ENCODE assay signal across 24 cellular contexts in genomic region chr4:117664706-117665444, GRCh38.
DNase-seq lines count a peak whose midpoint lies in the region; ATAC-seq, FAIRE-seq and TF ChIP-seq lines count a peak whose summit lies in the region.
"Had no signal": no experiment of that assay in that cellular context is flagged by ENCODE, and none has a peak within 500 bp of the region (broad histone marks: within the 10 kb centered on the region; RNA-seq: fewer than 3 reads in every experiment).

No MANE protein-coding gene starts in this region.

- 66% methylated on average over 2 of the region's 3 CpGs for WGBS in mesenchymal stem cell

- H2AK5ac ChIP-seq in mesenchymal stem cell (ENCODE audit: low read length, severe bottlenecking), result no peak overlapping the region

- no peaks in the 10 kb centered on the region for H3K9me3 Mint-ChIP-seq in astrocyte (ENCODE audit: unreplicated experiment)
- H3K9me3 Mint-ChIP-seq: activated naive CD8-positive, alpha-beta T cell treated with anti-CD3 and anti-CD28 coated beads, Interleukin-2, amount 10 ng/mL, durations not matched to agents 7 days and 5 days had no signal

- TF ChIP-seq CTCF in Loucy (conservative IDR thresholded peaks at IDR 0.05; ENCODE audit: low read length), result no peak
- no peak for TF ChIP-seq CTCF in astrocyte (IDR thresholded peaks at IDR 0.05; ENCODE audit: insufficient read depth, low read depth, low read length)

- H3K4me2 ChIP-seq in Loucy (ENCODE audit: low read depth, low read length, poor library complexity, severe bottlenecking) (peak overlapping the region; percentile 2), astrocyte (ENCODE audit: low read length) (no peak overlapping the region), mesenchymal stem cell (ENCODE audit: low read length, poor library complexity, severe bottlenecking) (no peak overlapping the region)

- H3K27ac Mint-ChIP-seq in astrocyte (ENCODE audit: unreplicated experiment), result no peak overlapping the region
- H3K27ac Mint-ChIP-seq: activated B cell treated with CpG ODN at 0.5 μM for 24 hours; activated naive CD8-positive, alpha-beta T cell treated with anti-CD3 and anti-CD28 coated beads, Interleukin-2, amount 10 ng/mL, durations not matched to agents 7 days and 5 days; brain; HFFc6; nephron progenitor cell had no signal

- no peak overlapping the region for H4K8ac ChIP-seq in mesenchymal stem cell (ENCODE audit: low read length)

- no peaks in the 10 kb centered on the region for H3F3A ChIP-seq in Loucy (ENCODE audit: low read depth)

- H3K27me3 Mint-ChIP-seq in astrocyte (ENCODE audit: low read depth, unreplicated experiment), result no peaks in the 10 kb centered on the region
- H3K27me3 Mint-ChIP-seq: activated B cell treated with CpG ODN at 0.5 μM for 24 hours; activated naive CD8-positive, alpha-beta T cell treated with anti-CD3 and anti-CD28 coated beads, Interleukin-2, amount 10 ng/mL, durations not matched to agents 7 days and 5 days; brain had no signal

- H3K9ac ChIP-seq in Loucy (ENCODE audit: low read depth, low read length, poor library complexity, severe bottlenecking) (no peak overlapping the region), astrocyte (ENCODE audit: low read length) (no peak overlapping the region), mesenchymal stem cell (ENCODE audit: low read length) (no peak overlapping the region)

- H3K4me3 ChIP-seq in Loucy (ENCODE audit: low read length, poor library complexity, severe bottlenecking) (no peak overlapping the region), astrocyte (ENCODE audit: insufficient read depth, low read depth, low read length) (no peak overlapping the region), mesenchymal stem cell (ENCODE audit: insufficient read depth in 1 of 2, low read depth in 1 of 2, low read length in 2 of 2) (no peak overlapping the region)
- H3K4me3 ChIP-seq: colonic mucosa, esophagus muscularis mucosa, left lung, SK-N-MC had no signal

- H3K18ac ChIP-seq in mesenchymal stem cell (ENCODE audit: low read depth in 1 of 2, low read length in 2 of 2), result no peak overlapping the region

- H3K27ac ChIP-seq in astrocyte (ENCODE audit: low read depth, low read length) (no peak overlapping the region), mesenchymal stem cell (ENCODE audit: low read length, poor library complexity, severe bottlenecking) (no peak overlapping the region)
- H3K27ac ChIP-seq: colonic mucosa, esophagus muscularis mucosa, left lung, SK-N-MC had no signal

- DNase-seq in DMS53 treated with DMSO at 0.1 percent for 48 hours (lab: John Stamatoyannopoulos, UW; ENCODE audit: unreplicated experiment) (peak; percentile 18), astrocyte (ENCODE audit: low read depth) (peak; percentile 36), mesenchymal stem cell (peak; percentile 28), iPS-NIHi11 (ENCODE audit: low spot score) (no peak), hypothalamus (lab: John Stamatoyannopoulos, UW) (no peak), germinal center (ENCODE audit: low spot score) (no peak)
- DNase-seq: activated B cell treated with CpG ODN at 0.5 μM for 24 hours; activated CD4-positive, alpha-beta T cell treated with anti-CD3 and anti-CD28 coated beads, Interleukin-2, amount 50 U/mL, for 48 hours; activated effector memory CD4-positive, alpha-beta T cell treated with Interleukin-2 at 50 U/mL for 16 hours; activated naive CD8-positive, alpha-beta T cell treated with anti-CD3 and anti-CD28 coated beads, Interleukin-2, amount 10 ng/mL, durations not matched to agents 7 days and 5 days; colonic mucosa; HFFc6; Karpas-422; NCI-H1048; NCI-H187; NCI-H82; nephron progenitor cell had no signal

- no peak overlapping the region for H2BK120ac ChIP-seq in mesenchymal stem cell (ENCODE audit: low read depth, low read length)

- no peaks in the 10 kb centered on the region for H3K36me3 ChIP-seq in Loucy (ENCODE audit: insufficient read depth, low read length)
- H3K36me3 ChIP-seq in astrocyte (ENCODE audit: insufficient read depth, low read length), result no peaks in the 10 kb centered on the region
- H3K36me3 ChIP-seq in mesenchymal stem cell (ENCODE audit: control insufficient read depth in 1 of 2, insufficient read depth in 2 of 2, low read depth in 1 of 2, low read length in 2 of 2), result no peaks in the 10 kb centered on the region
- H3K36me3 ChIP-seq: colonic mucosa, esophagus muscularis mucosa, left lung had no signal

- no peak overlapping the region for H3K4me3 Mint-ChIP-seq in astrocyte (ENCODE audit: unreplicated experiment)
- H3K4me3 Mint-ChIP-seq: activated B cell treated with CpG ODN at 0.5 μM for 24 hours; activated naive CD8-positive, alpha-beta T cell treated with anti-CD3 and anti-CD28 coated beads, Interleukin-2, amount 10 ng/mL, durations not matched to agents 7 days and 5 days; brain; HFFc6; nephron progenitor cell had no signal

- no peak overlapping the region for H2BK12ac ChIP-seq in mesenchymal stem cell (ENCODE audit: low read length in 2 of 2)

- FAIRE-seq in astrocyte (lab: Jason Lieb, UNC), result no peak
- FAIRE-seq: GM12891 had no signal

- H4K91ac ChIP-seq in mesenchymal stem cell (ENCODE audit: low read length), result no peak overlapping the region

- no peak overlapping the region for H3K4ac ChIP-seq in mesenchymal stem cell (ENCODE audit: low read depth in 1 of 2, low read length in 2 of 2)

- H4K20me1 ChIP-seq in Loucy (ENCODE audit: insufficient read depth, low read length, poor library complexity, severe bottlenecking) (no peaks in the 10 kb centered on the region), astrocyte (ENCODE audit: insufficient read depth, low read length) (no peaks in the 10 kb centered on the region)

- no peaks in the 10 kb centered on the region for H3K4me1 Mint-ChIP-seq in astrocyte (ENCODE audit: low read depth, unreplicated experiment)
- H3K4me1 Mint-ChIP-seq: activated B cell treated with CpG ODN at 0.5 μM for 24 hours; activated naive CD8-positive, alpha-beta T cell treated with anti-CD3 and anti-CD28 coated beads, Interleukin-2, amount 10 ng/mL, durations not matched to agents 7 days and 5 days; brain; nephron progenitor cell had no signal

- H3K23ac ChIP-seq in mesenchymal stem cell (ENCODE audit: low read length in 2 of 2), result no peak overlapping the region

- H3K9me3 ChIP-seq in Loucy (ENCODE audit: insufficient read depth, low read depth, low read length) (no peaks in the 10 kb centered on the region), astrocyte (ENCODE audit: insufficient read depth, low read depth, low read length) (no peaks in the 10 kb centered on the region), mesenchymal stem cell (ENCODE audit: control insufficient read depth, low read length) (peaks cover 3% of the 10 kb centered on the region)
- H3K9me3 ChIP-seq: colonic mucosa, esophagus muscularis mucosa, left lung had no signal

- H3K9me2 ChIP-seq in Loucy (replicated peaks; ENCODE audit: low read depth, low read length), result no peaks in the 10 kb centered on the region

- no peak overlapping the region for H2BK5ac ChIP-seq in mesenchymal stem cell (ENCODE audit: low read depth, low read length, poor library complexity, severe bottlenecking)

- no peaks in the 10 kb centered on the region for H3K27me3 ChIP-seq in Loucy (ENCODE audit: insufficient read depth, low read length, poor library complexity, severe bottlenecking)
- H3K27me3 ChIP-seq in astrocyte (ENCODE audit: insufficient read depth, low read length), result no peaks in the 10 kb centered on the region
- H3K27me3 ChIP-seq in mesenchymal stem cell (ENCODE audit: control insufficient read depth in 1 of 2, insufficient read depth in 1 of 2, low read length in 2 of 2), result no peaks in the 10 kb centered on the region
- H3K27me3 ChIP-seq: colonic mucosa, esophagus muscularis mucosa, left lung had no signal

- H3K4me1 ChIP-seq in Loucy (ENCODE audit: insufficient read depth, low read length, poor library complexity, severe bottlenecking) (peaks cover 5% of the 10 kb centered on the region), astrocyte (ENCODE audit: insufficient read depth, low read length) (no peaks in the 10 kb centered on the region), mesenchymal stem cell (ENCODE audit: control insufficient read depth, insufficient read depth, low read depth, low read length) (peaks cover 2% of the 10 kb centered on the region)
- H3K4me1 ChIP-seq: colonic mucosa, esophagus muscularis mucosa, left lung had no signal

- H2AFZ ChIP-seq in Loucy (ENCODE audit: low read length), result peak overlapping the region; percentile 84
- H2AFZ ChIP-seq in astrocyte (ENCODE audit: low read depth, low read length), result no peak overlapping the region
- no peak overlapping the region for H2AFZ ChIP-seq in mesenchymal stem cell (ENCODE audit: low read depth, low read length)

- H3K36me3 Mint-ChIP-seq in astrocyte (ENCODE audit: low read depth, unreplicated experiment), result no peaks in the 10 kb centered on the region
- H3K36me3 Mint-ChIP-seq: activated naive CD8-positive, alpha-beta T cell treated with anti-CD3 and anti-CD28 coated beads, Interleukin-2, amount 10 ng/mL, durations not matched to agents 7 days and 5 days; brain had no signal

- H2BK15ac ChIP-seq in mesenchymal stem cell (ENCODE audit: low read depth, poor library complexity, severe bottlenecking), result no peak overlapping the region

- no peaks in the 10 kb centered on the region for H3K79me2 ChIP-seq in Loucy (ENCODE audit: insufficient read depth, low read length)
- no peaks in the 10 kb centered on the region for H3K79me2 ChIP-seq in astrocyte (ENCODE audit: insufficient read depth, low read length)

- H3K14ac ChIP-seq in mesenchymal stem cell (ENCODE audit: low read length in 2 of 2), result no peak overlapping the region

- no peak for ATAC-seq in HG03196 (IDR thresholded peaks at IDR 0.05; ENCODE audit: unreplicated experiment)
- ATAC-seq: left lung had no signal

- no peaks in the 10 kb centered on the region for H3K79me1 ChIP-seq in mesenchymal stem cell (replicated peaks; ENCODE audit: low read length, poor library complexity, severe bottlenecking)

Comparison
In these comparisons a context has a peak if more than half of its experiments do, and no peak if none do; other contexts are left out.
1. DNase-seq: peak in DMS53 treated with DMSO at 0.1 percent for 48 hours (single experiment), astrocyte (single experiment) and mesenchymal stem cell (single experiment); none in iPS-NIHi11 (single experiment), hypothalamus (0 of 51) and germinal center (single experiment).